ENCODE assay signal across 16 cellular contexts in genomic region chr19:50551713-50552187, GRCh38. TPM values are rescaled to one million over a fixed set of nuclear protein-coding genes. Genes with fewer than 3 reads are reported as not detected.
DNase-seq lines count a peak whose midpoint lies in the region; ATAC-seq, FAIRE-seq and TF ChIP-seq lines count a peak whose summit lies in the region.
"Had no signal": no experiment of that assay in that cellular context is flagged by ENCODE, and none has a peak within 500 bp of the region (broad histone marks: within the 10 kb centered on the region; RNA-seq: fewer than 3 reads in every experiment).

No MANE protein-coding gene starts in this region.

- H3K9ac ChIP-seq in HUES48 (ENCODE audit: low read depth, low read length) (no peak overlapping the region), K562 (ENCODE audit: insufficient read depth in 1 of 2, low read depth in 2 of 2, low read length in 2 of 2) (peak overlapping the region in 1 of 2 experiments; percentile 65; a peak in 2 of 4 replicates)

- no peaks in the 10 kb centered on the region for H3K9me1 ChIP-seq in K562 (ENCODE audit: control insufficient read depth, insufficient read depth, low read length)

- ATAC-seq in K562 (peak; percentile 21; the same call in 1 of the 3 replicates), HG03460 (IDR thresholded peaks at IDR 0.05; ENCODE audit: unreplicated experiment) (no peak), natural killer cell (no peak), aorta (ENCODE audit: low FRiP score) (no peak)
- ATAC-seq: HCT116, T-cell had no signal

- no peak overlapping the region for H3K4me2 ChIP-seq in K562 (ENCODE audit: insufficient read depth, low read length)

- in situ Hi-C loops in K562 (cut with MboI) = no loop called here

- BruUV-seq in K562 (replicated peaks; lab: Mats Ljungman, UMichigan) = no TSS peak

- peaks cover 44 to 60% of the 10 kb centered on the region in 2 donors for H3K27me3 Mint-ChIP-seq in natural killer cell (ENCODE audit: low read depth in 2 of 2)

- H3K27me3 ChIP-seq in HUES48 (ENCODE audit: control insufficient read depth, insufficient read depth, low read length) (peaks cover 55% of the 10 kb centered on the region), K562 (ENCODE audit: control insufficient read depth in 2 of 2, insufficient read depth in 2 of 2, low read length in 2 of 2) (peaks cover 0 to 32% of the 10 kb centered on the region in 2 experiments; a peak in 3 of 5 replicates), aorta (ENCODE audit: control insufficient read depth in 1 of 2, insufficient read depth in 2 of 2, low read length in 1 of 2) (no peaks in the 10 kb centered on the region)

- no peaks in the 10 kb centered on the region for H3K9me3 ChIP-seq in HUES48 (ENCODE audit: control insufficient read depth, insufficient read depth, low read length)
- no peaks in the 10 kb centered on the region for H3K9me3 ChIP-seq in K562 (replicated peaks; ENCODE audit: control insufficient read depth, insufficient read depth, low read depth, low read length)
- peaks cover 2% of the 10 kb centered on the region for H3K9me3 ChIP-seq in iPS-18c (ENCODE audit: control insufficient read depth, insufficient read depth, low read length)
- H3K9me3 ChIP-seq in aorta (ENCODE audit: control insufficient read depth, low read length) = no peaks in the 10 kb centered on the region
- H3K9me3 ChIP-seq: Caco-2, spleen had no signal

- FAIRE-seq in K562 (lab: Jason Lieb, UNC) = peak; percentile 26

- TF ChIP-seq RAD21 in K562 (CRISPR knock-in tag; conservative IDR thresholded peaks at IDR 0.05 in 1 of 2, IDR thresholded peaks at IDR 0.05 in 1 of 2) = no peak

- POLR2A ChIA-PET in K562 (lab: Yijun Ruan, JAX) = no interaction called here
- POLR2A ChIA-PET in RWPE1 (lab: Yijun Ruan, JAX; ENCODE audit: low non-redundant PET) = no interaction called here

- no peak overlapping the region for H3K27ac ChIP-seq in HUES48 (ENCODE audit: low read depth, low read length)
- no peak overlapping the region; the same call in 2 of the 3 replicates for H3K27ac ChIP-seq in K562 (ENCODE audit: extremely low read depth, low read depth, low read length)
- H3K27ac ChIP-seq in substantia nigra (ENCODE audit: low read depth, low read length, poor library complexity, severe bottlenecking) = peak overlapping the region; percentile 99
- no peak overlapping the region for H3K27ac ChIP-seq in RWPE1
- H3K27ac ChIP-seq in aorta (ENCODE audit: low read depth in 1 of 2, low read length in 2 of 2) = no peak overlapping the region
- H3K27ac ChIP-seq: spleen had no signal

- peak overlapping the region in 1 of 2 donors; percentile 37 for H3K27ac Mint-ChIP-seq in natural killer cell
- H3K27ac Mint-ChIP-seq: T-cell had no signal

- no peaks in the 10 kb centered on the region for H3K36me3 Mint-ChIP-seq in natural killer cell
- H3K36me3 Mint-ChIP-seq: activated naive CD4-positive, alpha-beta T cell treated with anti-CD3 and anti-CD28 coated beads, Interleukin-2, amount 50 U/mL, for 24 hours; T-cell had no signal

- H4K20me1 ChIP-seq in K562 (replicated peaks; ENCODE audit: control insufficient read depth, insufficient read depth, low read length) = peaks cover 8% of the 10 kb centered on the region

- DNase-seq in K562 (ENCODE audit: extremely low read depth in 1 of 4, low spot score in 3 of 4) = peak; percentile 44 to 82 (median 80)
- peak in 44 of 49 donors; percentile 28 to 92 (median 66) for DNase-seq in substantia nigra (lab: John Stamatoyannopoulos, UW)
- no peak for DNase-seq in RWPE1 (ENCODE audit: low spot score)
- DNase-seq in natural killer cell = no peak
- DNase-seq in aorta = no peak
- DNase-seq: activated CD4-positive, alpha-beta T cell treated with anti-CD3 and anti-CD28 coated beads, Interleukin-2, amount 50 U/mL, for 4 hours; Caco-2; IMR-90; spleen; T-cell had no signal

- H3K36me3 ChIP-seq in HUES48 (ENCODE audit: control insufficient read depth, insufficient read depth, low read length) (no peaks in the 10 kb centered on the region), K562 (ENCODE audit: control insufficient read depth, insufficient read depth, low read length) (no peaks in the 10 kb centered on the region), aorta (ENCODE audit: control insufficient read depth in 1 of 2, insufficient read depth in 2 of 2, low read length in 1 of 2) (no peaks in the 10 kb centered on the region)
- H3K36me3 ChIP-seq: spleen had no signal

- H3K4me1 ChIP-seq in HUES48 (ENCODE audit: control insufficient read depth, insufficient read depth, low read length) (peaks cover 6% of the 10 kb centered on the region; the same call in 1 of the 2 replicates), K562 (replicated peaks in 1 of 2; ENCODE audit: control insufficient read depth in 2 of 2, insufficient read depth in 2 of 2, low read length in 2 of 2) (peaks cover 4 to 45% of the 10 kb centered on the region in 2 experiments; a peak in 4 of 5 replicates), aorta (ENCODE audit: control insufficient read depth in 1 of 2, insufficient read depth in 2 of 2, low read length in 2 of 2) (no peaks in the 10 kb centered on the region)

- H3K4me1 Mint-ChIP-seq in natural killer cell = peaks cover 5 to 20% of the 10 kb centered on the region in 2 donors

- WGBS in K562 (ENCODE audit: insufficient coverage, low coverage, missing lambda C conversion rate) = 8% methylated on average over 10 of the region's 23 CpGs
- 1% methylated on average over 22 to 23 of the region's 23 CpGs for WGBS in aorta, 2 donors

- intact Hi-C loops in K562 (cut with micrococcal nuclease) = no loop called here
- intact Hi-C loops in natural killer cell (cut with micrococcal nuclease) = no loop called here
- intact Hi-C loops in aorta (cut with DNase I) = no loop called here

- no peaks in the 10 kb centered on the region for H3K79me2 ChIP-seq in K562 (ENCODE audit: control insufficient read depth, insufficient read depth, low read length)

- CTCF ChIA-PET in K562 (lab: Yijun Ruan, JAX; ENCODE audit: low intra/inter-chr PET ratio) (no interaction called here), RWPE1 (lab: Yijun Ruan, JAX) (no interaction called here)

- no peak for TF ChIP-seq EP300 in K562 (IDR thresholded peaks at IDR 0.05; ENCODE audit: low read length)

- no peak for TF ChIP-seq CTCF in K562 (IDR thresholded peaks at IDR 0.05 in 2 of 3, conservative IDR thresholded peaks at IDR 0.05 in 1 of 3; ENCODE audit: insufficient read depth in 2 of 3, low read depth in 1 of 3, low read length in 3 of 3)
- TF ChIP-seq CTCF in RWPE1 (conservative IDR thresholded peaks at IDR 0.05; ENCODE audit: low read depth) = no peak
- TF ChIP-seq CTCF in natural killer cell (IDR thresholded peaks at IDR 0.05) = no peak

- no peak for TF ChIP-seq POLR2A in K562 (conservative IDR thresholded peaks at IDR 0.05)

- no peaks in the 10 kb centered on the region for H3K9me3 Mint-ChIP-seq in natural killer cell
- H3K9me3 Mint-ChIP-seq: activated naive CD4-positive, alpha-beta T cell treated with anti-CD3 and anti-CD28 coated beads, Interleukin-2, amount 50 U/mL, for 24 hours; T-cell had no signal

- no peak overlapping the region for H2AFZ ChIP-seq in K562 (ENCODE audit: low read depth, low read length)

- no peak overlapping the region for H3K4me3 Mint-ChIP-seq in natural killer cell
- H3K4me3 Mint-ChIP-seq: activated naive CD4-positive, alpha-beta T cell treated with anti-CD3 and anti-CD28 coated beads, Interleukin-2, amount 50 U/mL, for 24 hours; T-cell had no signal

- H3K4me3 ChIP-seq in HUES48 (ENCODE audit: low read depth, low read length) (peak overlapping the region; percentile 60), K562 (no peak overlapping the region), iPS-18c (ENCODE audit: insufficient read depth, low read depth, low read length) (peak overlapping the region; percentile 57), aorta (ENCODE audit: low read length in 2 of 2) (no peak overlapping the region)
- H3K4me3 ChIP-seq: spleen had no signal

RNA-seq across cellular contexts. Expression of gene LRRC4B, which starts 16.5 kb away (rescaled TPM):
- total RNA-seq in K562 (2011; cell fraction: chromatin; rRNA removed; ENCODE audit: low replicate concordance) = 1.8 and 10.9 TPM in 2 replicates
- 7.1 and 16.3 TPM in 2 replicates for total RNA-seq in K562 (2011; cell fraction: nucleolus; rRNA removed)
- 5.1 and 6.8 TPM in 2 replicates for total RNA-seq in K562 (2011; cell fraction: nucleoplasm; rRNA removed)
- total RNA-seq in K562 (2014; rRNA removed) (2.9 TPM in 2 replicates), K562 (2014; rRNA removed; fragmentation: Illumina TruSeq; extraction: Trizol) (0.10 and 0.18 TPM in 2 replicates), K562 (2015; rRNA removed; fragmentation: Illumina TruSeq; extraction: Trizol) (1.1 TPM in 2 replicates), K562 (2021) (9.5 and 9.6 TPM in 2 replicates), natural killer cell (not detected), aorta (10 to 100 TPM in 1 of 2 donors, 1 to 10 TPM in 1; 5.7 to 12.2 TPM)
- polyA plus RNA-seq in K562 (2011; rRNA removed) (3.0 and 4.0 TPM in 2 replicates), K562 (2014; fragmentation: Illumina TruSeq; extraction: Trizol) (0.21 and 2.7 TPM in 2 replicates), K562 (2014; fragmentation: Nextera tagmentation; extraction: Ambion mirVana) (not detected), K562 (2014; rRNA removed) (2.0 and 3.1 TPM in 2 replicates), aorta (1 to 10 TPM in 1 of 2 donors, under 1 TPM in 1; 0.63 to 1.8 TPM)
- polyA plus RNA-seq in K562 (2011; cell fraction: cytosol; rRNA removed) = 3.9 and 17.2 TPM in 2 replicates
- polyA plus RNA-seq in K562 (2011; cell fraction: nucleus; rRNA removed) = 2.5 and 6.6 TPM in 2 replicates
- 4.6 and 8.7 TPM in 2 replicates for polyA plus RNA-seq in K562 (2012)
- 1.5 and 2.8 TPM in 2 replicates for polyA minus RNA-seq in K562 (2011; rRNA and poly(A)+ RNA removed)
- polyA minus RNA-seq in K562 (2011; cell fraction: cytosol; rRNA and poly(A)+ RNA removed) = 15.2 and 16.2 TPM in 2 replicates
- polyA minus RNA-seq in K562 (2011; cell fraction: nucleus; rRNA and poly(A)+ RNA removed) = 1.9 and 2.2 TPM in 2 replicates
- total RNA-seq: IMR-90, myocyte, T-cell had no signal

RNA-seq across cellular contexts. Expression of gene ASPDH, which starts 38.0 kb away (rescaled TPM):
- total RNA-seq in K562 (2011; cell fraction: chromatin; rRNA removed; ENCODE audit: low replicate concordance) = not detected in 2 replicates
- total RNA-seq in K562 (2011; cell fraction: nucleolus; rRNA removed) = not detected in 2 replicates
- total RNA-seq in K562 (2011; cell fraction: nucleoplasm; rRNA removed) = not detected in 2 replicates
- not detected in 2 replicates for total RNA-seq in K562 (2014; rRNA removed)
- total RNA-seq in K562 (2014; rRNA removed; fragmentation: Illumina TruSeq; extraction: Trizol) = not detected in 2 replicates
- not detected in 2 replicates for total RNA-seq in K562 (2015; rRNA removed; fragmentation: Illumina TruSeq; extraction: Trizol)
- not detected in 2 replicates for total RNA-seq in K562 (2021)
- polyA plus RNA-seq in K562 (2011; rRNA removed) = not detected in 2 replicates
- not detected in 2 replicates for polyA plus RNA-seq in K562 (2011; cell fraction: cytosol; rRNA removed)
- not detected in 2 replicates for polyA plus RNA-seq in K562 (2011; cell fraction: nucleus; rRNA removed)
- polyA plus RNA-seq in K562 (2012) = 0.39 and 0.40 TPM in 2 replicates
- not detected in 2 replicates for polyA plus RNA-seq in K562 (2014; fragmentation: Illumina TruSeq; extraction: Trizol)
- polyA plus RNA-seq in K562 (2014; fragmentation: Nextera tagmentation; extraction: Ambion mirVana) = not detected
- not detected in 2 replicates for polyA plus RNA-seq in K562 (2014; rRNA removed)
- not detected in 2 replicates for polyA minus RNA-seq in K562 (2011; rRNA and poly(A)+ RNA removed)
- polyA minus RNA-seq in K562 (2011; cell fraction: cytosol; rRNA and poly(A)+ RNA removed) = not detected in 2 replicates
- polyA minus RNA-seq in K562 (2011; cell fraction: nucleus; rRNA and poly(A)+ RNA removed) = not detected in 2 replicates
- total RNA-seq in natural killer cell = not detected
- total RNA-seq in aorta = not detected
- 1 to 10 TPM in 1 of 2 donors, not detected in 1; 1.9 TPM for polyA plus RNA-seq in aorta
- total RNA-seq: Caco-2, IMR-90, myocyte, spleen, T-cell had no signal
- polyA plus RNA-seq: IMR-90, spleen had no signal

RNA-seq across cellular contexts. Expression of gene JOSD2, which starts 40.8 kb away (rescaled TPM):
- total RNA-seq in K562 (2011; cell fraction: chromatin; rRNA removed; ENCODE audit: low replicate concordance) = 2.5 TPM in 1 of 2 replicates, not detected in the other
- total RNA-seq in K562 (2011; cell fraction: nucleolus; rRNA removed) = 1.2 and 1.8 TPM in 2 replicates
- total RNA-seq in K562 (2011; cell fraction: nucleoplasm; rRNA removed) = 3.2 and 4.7 TPM in 2 replicates
- total RNA-seq in K562 (2014; rRNA removed) (12.0 and 15.5 TPM in 2 replicates), K562 (2014; rRNA removed; fragmentation: Illumina TruSeq; extraction: Trizol) (0.55 and 0.61 TPM in 2 replicates), K562 (2015; rRNA removed; fragmentation: Illumina TruSeq; extraction: Trizol) (3.1 and 4.5 TPM in 2 replicates), K562 (2021) (13.6 and 17.8 TPM in 2 replicates), natural killer cell (10 to 100 TPM; 18.8 to 22.0 (median 20.3) TPM), aorta (10 to 100 TPM; 26.6 to 34.2 TPM)
- polyA plus RNA-seq in K562 (2011; rRNA removed) (3.3 and 3.8 TPM in 2 replicates), K562 (2014; fragmentation: Illumina TruSeq; extraction: Trizol) (1.3 and 3.3 TPM in 2 replicates), K562 (2014; fragmentation: Nextera tagmentation; extraction: Ambion mirVana) (under 1 TPM; 0.06 to 0.95 TPM), K562 (2014; rRNA removed) (12.5 and 14.4 TPM in 2 replicates), aorta (10 to 100 TPM; 40.2 to 76.1 TPM)
- 7.6 and 42.8 TPM in 2 replicates for polyA plus RNA-seq in K562 (2011; cell fraction: cytosol; rRNA removed)
- polyA plus RNA-seq in K562 (2011; cell fraction: nucleus; rRNA removed) = 3.9 and 12.6 TPM in 2 replicates
- polyA plus RNA-seq in K562 (2012) = 10.4 and 14.8 TPM in 2 replicates
- 0.32 and 0.66 TPM in 2 replicates for polyA minus RNA-seq in K562 (2011; rRNA and poly(A)+ RNA removed)
- 4.2 and 5.2 TPM in 2 replicates for polyA minus RNA-seq in K562 (2011; cell fraction: cytosol; rRNA and poly(A)+ RNA removed)
- 1.8 and 3.6 TPM in 2 replicates for polyA minus RNA-seq in K562 (2011; cell fraction: nucleus; rRNA and poly(A)+ RNA removed)

Comparison
In these comparisons a context has a peak if more than half of its experiments do, and no peak if none do; other contexts are left out.
1. H3K4me3 ChIP-seq: peak in HUES48 (single experiment) and iPS-18c (single experiment); none in K562 (single experiment) and aorta (0 of 2).
2. DNase-seq: peak in K562 (4 of 4) and substantia nigra (44 of 49); none in RWPE1 (single experiment), natural killer cell (single experiment) and aorta (0 of 2).